In the genomic region with DNA sequence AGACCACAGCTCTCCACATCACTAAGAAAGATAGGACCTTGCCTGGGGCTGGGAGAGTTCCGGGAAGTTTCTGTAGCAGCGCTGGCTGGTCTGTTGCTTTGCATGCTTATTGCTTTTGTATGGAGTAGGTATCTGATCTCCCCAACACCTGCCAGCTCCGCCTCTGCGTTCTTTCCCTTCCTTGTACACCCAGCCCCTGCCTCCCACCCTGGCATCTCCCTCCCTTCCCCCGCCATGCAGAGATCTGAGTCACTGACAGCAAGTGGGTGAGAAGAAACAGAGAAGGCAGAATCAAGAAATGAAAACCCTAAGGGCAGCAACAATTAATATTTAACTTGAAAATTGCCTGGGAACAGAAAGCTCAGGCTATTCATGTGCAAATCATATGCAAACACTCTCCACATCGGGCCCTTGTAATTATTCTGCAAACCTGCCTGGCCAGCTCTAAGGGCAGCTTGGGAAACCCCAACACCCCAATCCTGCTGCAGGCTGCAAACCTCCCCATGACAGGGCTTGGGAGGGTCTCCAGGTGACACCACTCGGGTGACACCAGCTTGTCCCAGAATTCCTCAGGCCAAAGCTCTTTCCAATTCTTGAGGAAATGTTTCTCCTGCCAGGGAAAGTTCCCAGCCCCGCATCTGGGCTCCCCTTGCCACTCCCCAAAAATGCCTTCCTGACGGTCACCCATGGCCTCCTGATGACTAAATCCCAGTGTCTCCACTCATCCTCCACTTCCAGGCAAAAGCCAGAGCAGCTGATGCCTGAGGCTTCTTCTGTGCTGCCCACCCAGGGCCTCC, we compare ENCODE assay signal across 8 cellular contexts.
DNase-seq lines count a peak whose midpoint lies in the region; ATAC-seq and TF ChIP-seq lines count a peak whose summit lies in the region.

No MANE protein-coding gene starts in this region.

- H3K27me3 ChIP-seq in colonic mucosa (no peaks in the 10 kb centered on the region), upper lobe of right lung (no peaks in the 10 kb centered on the region), aorta (ENCODE audit: control insufficient read depth in 1 of 2, insufficient read depth in 2 of 2, low read length in 1 of 2) (no peaks in the 10 kb centered on the region)

- H3K9me3 ChIP-seq in colonic mucosa (no peaks in the 10 kb centered on the region), upper lobe of right lung (no peaks in the 10 kb centered on the region), aorta (ENCODE audit: control insufficient read depth, low read length) (no peaks in the 10 kb centered on the region)

- H3K27ac Mint-ChIP-seq in T-helper 1 cell treated with Interleukin-12 subunit alpha and Interleukin-12 subunit beta and Interleukin-4 antibody, amounts not matched to agents 30 μg/mL and 1 μg/mL, for 36 hours, result peak overlapping the region; percentile 29
- no peak overlapping the region for H3K27ac Mint-ChIP-seq in effector memory CD8-positive, alpha-beta T cell

- H3K4me1 ChIP-seq in colonic mucosa (no peaks in the 10 kb centered on the region), upper lobe of right lung (no peaks in the 10 kb centered on the region), aorta (ENCODE audit: control insufficient read depth in 1 of 2, insufficient read depth in 2 of 2, low read length in 2 of 2) (no peaks in the 10 kb centered on the region)

- no peak for DNase-seq in T-helper 1 cell
- DNase-seq in colonic mucosa, result peak; percentile 27
- no peak for DNase-seq in upper lobe of right lung
- no peak for DNase-seq in aorta
- DNase-seq in DMS79 (lab: John Stamatoyannopoulos, UW), result no peak
- no peak for DNase-seq in effector memory CD8-positive, alpha-beta T cell

- H3K4me1 Mint-ChIP-seq in T-helper 1 cell treated with Interleukin-12 subunit alpha and Interleukin-12 subunit beta and Interleukin-4 antibody, amounts not matched to agents 30 μg/mL and 1 μg/mL, for 36 hours (ENCODE audit: low read depth), result peaks cover 17% of the 10 kb centered on the region
- H3K4me1 Mint-ChIP-seq in effector memory CD8-positive, alpha-beta T cell (ENCODE audit: low read depth in 2 of 2), result peaks cover 0 to 9% of the 10 kb centered on the region in 2 donors

- H3K36me3 Mint-ChIP-seq in T-helper 1 cell treated with Interleukin-12 subunit alpha and Interleukin-12 subunit beta and Interleukin-4 antibody, amounts not matched to agents 30 μg/mL and 1 μg/mL, for 36 hours (ENCODE audit: low read depth), result no peaks in the 10 kb centered on the region
- H3K36me3 Mint-ChIP-seq in effector memory CD8-positive, alpha-beta T cell (ENCODE audit: insufficient read depth), result no peaks in the 10 kb centered on the region

- ATAC-seq in HG03342 (IDR thresholded peaks at IDR 0.05; ENCODE audit: unreplicated experiment) (peak; percentile 77), upper lobe of right lung (peak; percentile 65), aorta (ENCODE audit: low FRiP score) (no peak)
- ATAC-seq in effector memory CD8-positive, alpha-beta T cell (replicated peaks), result no peak

- no peaks in the 10 kb centered on the region for H3K27me3 Mint-ChIP-seq in T-helper 1 cell treated with Interleukin-12 subunit alpha and Interleukin-12 subunit beta and Interleukin-4 antibody, amounts not matched to agents 30 μg/mL and 1 μg/mL, for 36 hours (ENCODE audit: low read depth)
- H3K27me3 Mint-ChIP-seq in effector memory CD8-positive, alpha-beta T cell, result no peaks in the 10 kb centered on the region

- no peak overlapping the region for H3K9ac ChIP-seq in colonic mucosa (ENCODE audit: low read depth in 2 of 2, low read length in 2 of 2)

- H3K9me3 Mint-ChIP-seq in T-helper 1 cell treated with Interleukin-12 subunit alpha and Interleukin-12 subunit beta and Interleukin-4 antibody, amounts not matched to agents 30 μg/mL and 1 μg/mL, for 36 hours, result no peaks in the 10 kb centered on the region
- H3K9me3 Mint-ChIP-seq in effector memory CD8-positive, alpha-beta T cell, result no peaks in the 10 kb centered on the region

- H3K27ac ChIP-seq in colonic mucosa (no peak overlapping the region), upper lobe of right lung (no peak overlapping the region), aorta (ENCODE audit: low read depth in 1 of 2, low read length in 2 of 2) (no peak overlapping the region)

- intact Hi-C loops in colonic mucosa (cut with DNase I), result no loop called here
- intact Hi-C loops in upper lobe of right lung (cut with DNase I), result no loop called here
- intact Hi-C loops in aorta (cut with DNase I), result no loop called here

- no peak overlapping the region for H3K4me3 ChIP-seq in colonic mucosa
- no peak overlapping the region for H3K4me3 ChIP-seq in upper lobe of right lung
- no peak overlapping the region for H3K4me3 ChIP-seq in aorta (ENCODE audit: low read length in 2 of 2)

- TF ChIP-seq CTCF in colonic mucosa (IDR thresholded peaks at IDR 0.05), result no peak
- TF ChIP-seq CTCF in upper lobe of right lung (IDR thresholded peaks at IDR 0.05), result no peak

- WGBS in aorta, 2 donors, result 72 to 81% methylated on average over 9 of the region's 9 CpGs

- no peaks in the 10 kb centered on the region for H3K36me3 ChIP-seq in colonic mucosa
- H3K36me3 ChIP-seq in upper lobe of right lung, result no peaks in the 10 kb centered on the region
- H3K36me3 ChIP-seq in aorta (ENCODE audit: control insufficient read depth in 1 of 2, insufficient read depth in 2 of 2, low read length in 1 of 2), result no peaks in the 10 kb centered on the region

- H3K4me3 Mint-ChIP-seq in T-helper 1 cell treated with Interleukin-12 subunit alpha and Interleukin-12 subunit beta and Interleukin-4 antibody, amounts not matched to agents 30 μg/mL and 1 μg/mL, for 36 hours, result no peak overlapping the region
- no peak overlapping the region for H3K4me3 Mint-ChIP-seq in effector memory CD8-positive, alpha-beta T cell

Comparison
In these comparisons a context has a peak if more than half of its experiments do, and no peak if none do; other contexts are left out.
1. ATAC-seq: peak in HG03342 (single experiment) and upper lobe of right lung (single experiment); none in aorta (single experiment) and effector memory CD8-positive, alpha-beta T cell (single experiment).